Comparison of ENCODE assay signal across 20 cellular contexts in genomic region chr14:51715250-51715649, GRCh38.
"Had no signal": no experiment of that assay in that cellular context is flagged by ENCODE, and none has a peak within 500 bp of the region (broad histone marks: within the 10 kb centered on the region; RNA-seq: fewer than 3 reads in every experiment).

No MANE protein-coding gene starts in this region.

- H3K9me3 ChIP-seq: breast epithelium, esophagus muscularis mucosa, gastroesophageal sphincter, heart left ventricle had no signal

- H3K36me3 Mint-ChIP-seq: natural killer cell had no signal

- H3K4me3 ChIP-seq: breast epithelium, esophagus muscularis mucosa, gastroesophageal sphincter, heart left ventricle had no signal

- H3K9ac ChIP-seq: parathyroid adenoma had no signal

- H3K27ac ChIP-seq: esophagus muscularis mucosa, gastroesophageal sphincter, heart left ventricle, parathyroid adenoma, VCaP had no signal

- H3K4me1 ChIP-seq: breast epithelium, esophagus muscularis mucosa, gastroesophageal sphincter, heart left ventricle, parathyroid adenoma had no signal

- H3K36me3 ChIP-seq: breast epithelium had no signal

- H3K79me2 ChIP-seq: parathyroid adenoma had no signal

- DNase-seq: activated CD4-positive, alpha-beta T cell treated with anti-CD3 and anti-CD28 coated beads for 1 hour; activated CD4-positive, alpha-beta T cell treated with anti-CD3 and anti-CD28 coated beads, Interleukin-2, amount 50 U/mL, for 4 hours; activated effector memory CD4-positive, alpha-beta T cell treated with anti-CD3 and anti-CD28 coated beads, Interleukin-2, amount 50 U/mL, for 16 hours; activated naive CD4-positive, alpha-beta T cell treated with anti-CD3 and anti-CD28 coated beads, Interleukin-2, amount 50 U/mL, for 16 hours; activated T-cell treated with anti-CD3 and anti-CD28 coated beads, Interleukin-2, amount 50 U/mL, for 72 hours; aorta; cerebellar nuclear complex; effector CD4-positive, alpha-beta T cell; heart left ventricle; mesenchymal stem cell; natural killer cell; stimulated activated CD8-positive, alpha-beta memory T cell treated with anti-CD3 and anti-CD28 coated beads, Interleukin-4, amount 100 ng/mL, for 48 hours; stimulated activated naive CD4-positive, alpha-beta T cell had no signal

- H2AFZ ChIP-seq: parathyroid adenoma had no signal

- H3K27ac Mint-ChIP-seq: activated T-cell treated with anti-CD3 and anti-CD28 coated beads, Interleukin-2, amount 50 U/mL, for 72 hours; T-helper 1 cell treated with Interleukin-12 subunit alpha and Interleukin-12 subunit beta and Interleukin-4 antibody, amounts not matched to agents 30 μg/mL and 1 μg/mL, for 36 hours had no signal

- ATAC-seq: activated T-cell treated with anti-CD3 and anti-CD28 coated beads, Interleukin-2, amount 50 U/mL, for 72 hours; gastroesophageal sphincter; heart left ventricle; sciatic nerve had no signal

- H3K9me3 Mint-ChIP-seq: activated T-cell treated with anti-CD3 and anti-CD28 coated beads, Interleukin-2, amount 50 U/mL, for 72 hours; natural killer cell; T-helper 1 cell treated with Interleukin-12 subunit alpha and Interleukin-12 subunit beta and Interleukin-4 antibody, amounts not matched to agents 30 μg/mL and 1 μg/mL, for 36 hours had no signal

- H3K4me3 Mint-ChIP-seq: activated T-cell treated with anti-CD3 and anti-CD28 coated beads, Interleukin-2, amount 50 U/mL, for 72 hours; natural killer cell; T-helper 1 cell treated with Interleukin-12 subunit alpha and Interleukin-12 subunit beta and Interleukin-4 antibody, amounts not matched to agents 30 μg/mL and 1 μg/mL, for 36 hours had no signal

- H3K27me3 ChIP-seq: breast epithelium, esophagus muscularis mucosa, gastroesophageal sphincter, heart left ventricle had no signal
